In genomic region chr2:170783549-170783948, GRCh38 we compare ENCODE assay signal across 8 cellular contexts. TPM values are rescaled to one million over a fixed set of nuclear protein-coding genes. Genes with fewer than 3 reads are reported as not detected.
"Had no signal": no experiment of that assay in that cellular context is flagged by ENCODE, and none has a peak within 500 bp of the region (broad histone marks: within the 10 kb centered on the region; RNA-seq: fewer than 3 reads in every experiment).

No MANE protein-coding gene starts in this region.

- DNase-seq: GDM1, GF-D8 had no signal

- FAIRE-seq: G401.6, GM12878, GM12891, GM12892, GM18507, GM19239 had no signal

- ATAC-seq: GM12878 had no signal

- H3K4me3 ChIP-seq: GM12878 had no signal

RNA-seq across cellular contexts. Expression of gene ERICH2, which starts 13.4 kb away (rescaled TPM):
- total RNA-seq: GM12878 had no signal
- polyA plus RNA-seq: GM12878 had no signal
